ENCODE assay signal across 25 cellular contexts in genomic region chr15:81722982-81723381, GRCh38.
"Had no signal": no experiment of that assay in that cellular context is flagged by ENCODE, and none has a peak within 500 bp of the region (broad histone marks: within the 10 kb centered on the region; RNA-seq: fewer than 3 reads in every experiment).

No MANE protein-coding gene starts in this region.

- H3K4me1 ChIP-seq: colonic mucosa, neural progenitor cell, parathyroid adenoma, thyroid gland, upper lobe of left lung had no signal

- H3K27me3 ChIP-seq: colonic mucosa, esophagus squamous epithelium, neural progenitor cell, stomach, thyroid gland, upper lobe of left lung had no signal

- H3K4me3 Mint-ChIP-seq: dendritic cell treated with granulocyte-macrophage colony-stimulating factor and Interleukin-4, amounts not matched to agents 40 ng/mL and 50 ng/mL, for 4 days; endodermal cell; memory B cell; naive B cell; natural killer cell treated with Interleukin-12 subunit alpha and Interleukin-12 subunit beta and Interleukin-15 and Interleukin-18, amount 100 ng/mL, for 72 hours; neural progenitor cell; stimulated activated effector memory CD8-positive, alpha-beta T cell treated with anti-CD3 and anti-CD28 coated beads, Interleukin-12 subunit alpha, Interleukin-12 subunit beta, amount 100 ng/mL, for 72 hours had no signal

- H3K36me3 Mint-ChIP-seq: memory B cell; naive B cell; natural killer cell treated with Interleukin-12 subunit alpha and Interleukin-12 subunit beta and Interleukin-15 and Interleukin-18, amount 100 ng/mL, for 72 hours; stimulated activated effector memory CD8-positive, alpha-beta T cell treated with anti-CD3 and anti-CD28 coated beads, Interleukin-12 subunit alpha, Interleukin-12 subunit beta, amount 100 ng/mL, for 72 hours had no signal

- H3K27ac ChIP-seq: colonic mucosa, epithelial cell of prostate, neural progenitor cell, parathyroid adenoma, stomach, thyroid gland, upper lobe of left lung had no signal

- H2AFZ ChIP-seq: neural progenitor cell, parathyroid adenoma had no signal

- H3K4me3 ChIP-seq: colonic mucosa, esophagus squamous epithelium, lung, mucosa of descending colon, neural progenitor cell, stomach, thyroid gland, upper lobe of left lung had no signal

- H3K27me3 Mint-ChIP-seq: dendritic cell treated with granulocyte-macrophage colony-stimulating factor and Interleukin-4, amounts not matched to agents 40 ng/mL and 50 ng/mL, for 4 days; naive B cell; progenitor cell of endocrine pancreas had no signal

- H3K4me1 Mint-ChIP-seq: memory B cell; naive B cell; neural progenitor cell; stimulated activated effector memory CD8-positive, alpha-beta T cell treated with anti-CD3 and anti-CD28 coated beads, Interleukin-12 subunit alpha, Interleukin-12 subunit beta, amount 100 ng/mL, for 72 hours had no signal

- H3K79me2 ChIP-seq: parathyroid adenoma had no signal

- FAIRE-seq: frontal cortex, kidney, urothelium cell line had no signal

- H3K36me3 ChIP-seq: colonic mucosa, esophagus squamous epithelium, neural progenitor cell, stomach, thyroid gland, upper lobe of left lung had no signal

- H3K27ac Mint-ChIP-seq: dendritic cell treated with granulocyte-macrophage colony-stimulating factor and Interleukin-4, amounts not matched to agents 40 ng/mL and 50 ng/mL, for 4 days; endodermal cell; memory B cell; naive B cell; natural killer cell treated with Interleukin-12 subunit alpha and Interleukin-12 subunit beta and Interleukin-15 and Interleukin-18, amount 100 ng/mL, for 72 hours; neural progenitor cell; progenitor cell of endocrine pancreas; stimulated activated effector memory CD8-positive, alpha-beta T cell treated with anti-CD3 and anti-CD28 coated beads, Interleukin-12 subunit alpha, Interleukin-12 subunit beta, amount 100 ng/mL, for 72 hours had no signal

- DNase-seq: colonic mucosa; effector CD8-positive, alpha-beta T cell; endodermal cell; esophagus squamous epithelium; kidney; naive B cell; stimulated activated CD4-positive, alpha-beta T cell treated with anti-CD3 and anti-CD28 coated beads, Interleukin-2, amount 100 ng/mL, for 24 hours; stimulated activated CD4-positive, alpha-beta T cell treated with anti-CD3 and anti-CD28 coated beads, Interleukin-4, amount 100 ng/mL, for 24 hours; stimulated activated naive CD4-positive, alpha-beta T cell treated with Interleukin-2 at 50 U/mL for 16 hours; stomach; thyroid gland; upper lobe of left lung had no signal

- ATAC-seq: left lobe of liver; mucosa of descending colon; natural killer cell treated with Interleukin-12 subunit alpha and Interleukin-12 subunit beta and Interleukin-15 and Interleukin-18, amount 100 ng/mL, for 72 hours; stimulated activated effector memory CD8-positive, alpha-beta T cell treated with anti-CD3 and anti-CD28 coated beads, Interleukin-12 subunit alpha, Interleukin-12 subunit beta, amount 100 ng/mL, for 72 hours had no signal

- H3K4me2 ChIP-seq: neural progenitor cell had no signal

- H3K9me3 ChIP-seq: colonic mucosa, esophagus squamous epithelium, mucosa of descending colon, stomach, thyroid gland, upper lobe of left lung had no signal

- H3K9ac ChIP-seq: neural progenitor cell, parathyroid adenoma had no signal
